29 cellular contexts compared by ENCODE assay signal in the genomic region with DNA sequence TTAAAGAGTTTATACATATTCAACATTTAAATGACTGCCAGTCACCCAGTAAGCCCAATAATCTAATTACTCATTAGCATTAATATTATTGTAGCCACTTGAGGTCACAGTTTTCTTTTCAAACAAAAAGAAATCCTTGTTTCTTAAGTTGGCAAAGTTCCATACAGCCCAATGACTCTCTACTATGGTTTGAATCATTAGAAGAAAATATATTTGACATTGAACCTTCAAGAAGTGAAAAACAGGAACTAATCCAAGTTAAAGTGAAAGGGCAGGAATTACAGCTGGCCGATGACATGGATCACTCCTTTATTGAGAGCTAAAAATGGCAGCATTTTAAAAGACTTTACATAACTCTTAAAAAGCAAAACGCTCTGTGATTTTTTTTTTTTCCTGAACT.
A peak's percentile ranks its signal among the peaks of the same experiment; 100 is the strongest.
DNase-seq lines count a peak whose midpoint lies in the region; ATAC-seq, FAIRE-seq and TF ChIP-seq lines count a peak whose summit lies in the region.
"Had no signal": no experiment of that assay in that cellular context is flagged by ENCODE, and none has a peak within 500 bp of the region (broad histone marks: within the 10 kb centered on the region; RNA-seq: fewer than 3 reads in every experiment).

No MANE protein-coding gene starts in this region.

- H3K4me1 Mint-ChIP-seq in astrocyte (ENCODE audit: low read depth, unreplicated experiment), result peaks cover 2% of the 10 kb centered on the region
- H3K4me1 Mint-ChIP-seq: activated naive CD8-positive, alpha-beta T cell treated with anti-CD3 and anti-CD28 coated beads for 36 hours; memory B cell had no signal

- no peak overlapping the region for H3K27ac Mint-ChIP-seq in astrocyte (ENCODE audit: unreplicated experiment)
- H3K27ac Mint-ChIP-seq: activated CD8-positive, alpha-beta T cell treated with anti-CD3 and anti-CD28 coated beads, Interleukin-2, amount 10 ng/mL, durations not matched to agents 7 days and 5 days; activated naive CD8-positive, alpha-beta T cell treated with anti-CD3 and anti-CD28 coated beads for 36 hours; memory B cell had no signal

- H3K9ac ChIP-seq in GM23248, result no peak overlapping the region
- H3K9ac ChIP-seq in astrocyte (ENCODE audit: low read length), result no peak overlapping the region
- H3K9ac ChIP-seq in keratinocyte (ENCODE audit: control insufficient read depth, extremely low read depth, insufficient read depth, low read length), result no peak overlapping the region

- in situ Hi-C loops in GM23248 (cut with MboI), result no loop called here

- no peaks in the 10 kb centered on the region for H3F3A ChIP-seq in GM23248 (ENCODE audit: insufficient read depth)

- ATAC-seq in HG02840 (IDR thresholded peaks at IDR 0.05; ENCODE audit: low FRiP score, unreplicated experiment), result no peak
- ATAC-seq in left lung, result no peak
- ATAC-seq: A549; activated CD8-positive, alpha-beta T cell treated with anti-CD3 and anti-CD28 coated beads, Interleukin-2, amount 10 ng/mL, durations not matched to agents 7 days and 5 days; HCT116; K562; left cardiac atrium; Panc1 had no signal

- H3K4me3 ChIP-seq in AG10803 (ENCODE audit: low read length) (no peak overlapping the region), GM23248 (no peak overlapping the region), astrocyte (ENCODE audit: insufficient read depth, low read depth, low read length) (no peak overlapping the region), keratinocyte (ENCODE audit: control insufficient read depth in 2 of 3, extremely low read depth in 1 of 3, insufficient read depth in 2 of 3, low read depth in 1 of 3, low read length in 3 of 3) (no peak overlapping the region), left lung (no peak overlapping the region)
- H3K4me3 ChIP-seq: A549, K562, SJSA1, vagina had no signal

- peak; percentile 6 for DNase-seq in AG10803 (ENCODE audit: low read depth)
- peak; percentile 33 for DNase-seq in GM23248
- peak; percentile 4 for DNase-seq in astrocyte (ENCODE audit: low read depth)
- DNase-seq in keratinocyte (ENCODE audit: low read depth, low spot score), result no peak
- no peak for DNase-seq in SK-N-DZ (ENCODE audit: low spot score)
- DNase-seq in left lung, result no peak
- DNase-seq in HUDEP-2 (lab: John Stamatoyannopoulos, UW; ENCODE audit: unreplicated experiment in 76 of 76), result no peak
- DNase-seq: activated CD8-positive, alpha-beta T cell treated with anti-CD3 and anti-CD28 coated beads, Interleukin-2, amount 10 ng/mL, durations not matched to agents 7 days and 5 days; activated effector memory CD4-positive, alpha-beta T cell treated with Interleukin-2 at 50 U/mL for 16 hours; activated naive CD8-positive, alpha-beta T cell treated with anti-CD3 and anti-CD28 coated beads for 36 hours; activated T-cell treated with anti-CD3 and anti-CD28 coated beads for 4 hours; BE2C; Caco-2; left cardiac atrium; NCI-H1436; NCI-H2107; NCI-H510A; retina; stimulated activated CD4-positive, alpha-beta T cell treated with anti-CD3 and anti-CD28 coated beads, Interleukin-4, amount 100 ng/mL, for 24 hours; stimulated activated naive CD4-positive, alpha-beta T cell treated with Interleukin-2 at 50 U/mL for 16 hours had no signal

- H4K20me1 ChIP-seq in GM23248 (ENCODE audit: insufficient read depth) (no peaks in the 10 kb centered on the region), astrocyte (ENCODE audit: insufficient read depth, low read length) (no peaks in the 10 kb centered on the region), keratinocyte (ENCODE audit: control insufficient read depth, extremely low read depth, insufficient read depth, low read length) (no peaks in the 10 kb centered on the region)

- 12 to 14% methylated on average over 2 of the region's 2 CpGs for WGBS in GM23248 (ENCODE audit: low coverage in 1 of 2, low lambda C conversion rate in 2 of 2, missing lambda C conversion rate in 2 of 2), 2 experiments

- no peak for TF ChIP-seq CTCF in AG10803 (conservative IDR thresholded peaks at IDR 0.05; ENCODE audit: low read length)
- TF ChIP-seq CTCF in astrocyte (IDR thresholded peaks at IDR 0.05; ENCODE audit: insufficient read depth, low read depth, low read length), result no peak
- TF ChIP-seq CTCF in keratinocyte (optimal IDR thresholded peaks at IDR 0.05 in 1 of 3, IDR thresholded peaks at IDR 0.05 in 1 of 3, conservative IDR thresholded peaks at IDR 0.05 in 1 of 3; ENCODE audit: extremely low read depth in 1 of 3, insufficient read depth in 2 of 3, low read length in 3 of 3), result no peak
- no peak for TF ChIP-seq CTCF in left lung (IDR thresholded peaks at IDR 0.05)

- H2AFZ ChIP-seq in GM23248 (no peak overlapping the region), astrocyte (ENCODE audit: low read depth, low read length) (no peak overlapping the region), keratinocyte (ENCODE audit: control insufficient read depth, low read length) (no peak overlapping the region)

- H3K4me2 ChIP-seq in GM23248 (ENCODE audit: unreplicated experiment), result peak overlapping the region; percentile 8
- no peak overlapping the region for H3K4me2 ChIP-seq in astrocyte (ENCODE audit: low read length)
- H3K4me2 ChIP-seq in keratinocyte (ENCODE audit: control insufficient read depth, extremely low read depth, insufficient read depth, low read depth, low read length), result peak overlapping the region; percentile 63
- H3K4me2 ChIP-seq: A549 had no signal

- H3K9me1 ChIP-seq in keratinocyte (ENCODE audit: control insufficient read depth, extremely low read depth, insufficient read depth, low read length), result no peaks in the 10 kb centered on the region

- H3K79me2 ChIP-seq in GM23248 (ENCODE audit: insufficient read depth), result no peaks in the 10 kb centered on the region
- no peaks in the 10 kb centered on the region for H3K79me2 ChIP-seq in astrocyte (ENCODE audit: insufficient read depth, low read length)
- H3K79me2 ChIP-seq in keratinocyte (ENCODE audit: control insufficient read depth, insufficient read depth, low read length), result no peaks in the 10 kb centered on the region

- intact Hi-C loops in left lung (cut with DNase I), result no loop called here

- no peaks in the 10 kb centered on the region for H3K27me3 ChIP-seq in GM23248 (replicated peaks; ENCODE audit: insufficient read depth)
- no peaks in the 10 kb centered on the region for H3K27me3 ChIP-seq in astrocyte (ENCODE audit: insufficient read depth, low read length)
- H3K27me3 ChIP-seq in keratinocyte (ENCODE audit: control insufficient read depth, extremely low read depth, insufficient read depth, low read length), result no peaks in the 10 kb centered on the region
- H3K27me3 ChIP-seq in left lung, result no peaks in the 10 kb centered on the region
- H3K27me3 ChIP-seq: BE2C, SJSA1, vagina had no signal

- H3K9me3 ChIP-seq in GM23248 (ENCODE audit: low read depth) (no peaks in the 10 kb centered on the region), astrocyte (ENCODE audit: insufficient read depth, low read depth, low read length) (no peaks in the 10 kb centered on the region), keratinocyte (ENCODE audit: control insufficient read depth, low read depth, low read length) (no peaks in the 10 kb centered on the region), left lung (peaks cover 0 to 3% of the 10 kb centered on the region in 2 donors)
- H3K9me3 ChIP-seq: A549, BE2C, vagina had no signal

- peaks cover 16% of the 10 kb centered on the region for H3K4me1 ChIP-seq in GM23248 (ENCODE audit: insufficient read depth)
- H3K4me1 ChIP-seq in astrocyte (ENCODE audit: insufficient read depth, low read length), result no peaks in the 10 kb centered on the region
- H3K4me1 ChIP-seq in keratinocyte (ENCODE audit: control insufficient read depth, extremely low read depth, insufficient read depth, low read length), result peaks cover 11% of the 10 kb centered on the region
- H3K4me1 ChIP-seq in left lung, result no peaks in the 10 kb centered on the region
- H3K4me1 ChIP-seq: A549, BE2C, Caco-2 had no signal

- H3K27me3 Mint-ChIP-seq in astrocyte (ENCODE audit: low read depth, unreplicated experiment), result no peaks in the 10 kb centered on the region
- H3K27me3 Mint-ChIP-seq: activated naive CD8-positive, alpha-beta T cell treated with anti-CD3 and anti-CD28 coated beads for 36 hours had no signal

- H3K4me3 Mint-ChIP-seq in astrocyte (ENCODE audit: unreplicated experiment), result no peak overlapping the region
- H3K4me3 Mint-ChIP-seq: activated CD8-positive, alpha-beta T cell treated with anti-CD3 and anti-CD28 coated beads, Interleukin-2, amount 10 ng/mL, durations not matched to agents 7 days and 5 days; activated naive CD8-positive, alpha-beta T cell treated with anti-CD3 and anti-CD28 coated beads for 36 hours; memory B cell had no signal

- no peaks in the 10 kb centered on the region for H3K9me2 ChIP-seq in GM23248 (ENCODE audit: insufficient read depth)

- H3K27ac ChIP-seq in GM23248, result no peak overlapping the region
- H3K27ac ChIP-seq in astrocyte (ENCODE audit: low read depth, low read length), result no peak overlapping the region
- H3K27ac ChIP-seq in keratinocyte (ENCODE audit: control insufficient read depth, insufficient read depth, low read length), result no peak overlapping the region
- no peak overlapping the region for H3K27ac ChIP-seq in left lung
- H3K27ac ChIP-seq: A549, epithelial cell of prostate, SJSA1, vagina had no signal

- no peak for FAIRE-seq in astrocyte (lab: Jason Lieb, UNC)
- no peak for FAIRE-seq in keratinocyte (lab: Jason Lieb, UNC)
- FAIRE-seq: A549, K562 had no signal

- dilution Hi-C loops in keratinocyte (cut with MboI; ENCODE audit: extremely low pct_ligation_motif_present, low sequenced_read_pairs), result no loop called here

- H3K9me3 Mint-ChIP-seq in astrocyte (ENCODE audit: unreplicated experiment), result peaks cover 12% of the 10 kb centered on the region

- H3K36me3 ChIP-seq in GM23248 (ENCODE audit: low read depth), result no peaks in the 10 kb centered on the region
- H3K36me3 ChIP-seq in astrocyte (ENCODE audit: insufficient read depth, low read length), result no peaks in the 10 kb centered on the region
- H3K36me3 ChIP-seq in keratinocyte (ENCODE audit: control insufficient read depth in 2 of 2, extremely low read depth in 1 of 2, insufficient read depth in 2 of 2, low read length in 2 of 2), result no peaks in the 10 kb centered on the region
- H3K36me3 ChIP-seq in left lung, result no peaks in the 10 kb centered on the region
- H3K36me3 ChIP-seq: BE2C, SJSA1, vagina had no signal

- H3K36me3 Mint-ChIP-seq in astrocyte (ENCODE audit: low read depth, unreplicated experiment), result no peaks in the 10 kb centered on the region

Comparison
In these comparisons a context has a peak if more than half of its experiments do, and no peak if none do; other contexts are left out.
1. DNase-seq: peak in AG10803 (single experiment), GM23248 (single experiment) and astrocyte (single experiment); none in keratinocyte (single experiment), SK-N-DZ (single experiment), left lung (0 of 2) and HUDEP-2 (0 of 76).